Comparison of ENCODE assay signal across 9 cellular contexts in the genomic region with DNA sequence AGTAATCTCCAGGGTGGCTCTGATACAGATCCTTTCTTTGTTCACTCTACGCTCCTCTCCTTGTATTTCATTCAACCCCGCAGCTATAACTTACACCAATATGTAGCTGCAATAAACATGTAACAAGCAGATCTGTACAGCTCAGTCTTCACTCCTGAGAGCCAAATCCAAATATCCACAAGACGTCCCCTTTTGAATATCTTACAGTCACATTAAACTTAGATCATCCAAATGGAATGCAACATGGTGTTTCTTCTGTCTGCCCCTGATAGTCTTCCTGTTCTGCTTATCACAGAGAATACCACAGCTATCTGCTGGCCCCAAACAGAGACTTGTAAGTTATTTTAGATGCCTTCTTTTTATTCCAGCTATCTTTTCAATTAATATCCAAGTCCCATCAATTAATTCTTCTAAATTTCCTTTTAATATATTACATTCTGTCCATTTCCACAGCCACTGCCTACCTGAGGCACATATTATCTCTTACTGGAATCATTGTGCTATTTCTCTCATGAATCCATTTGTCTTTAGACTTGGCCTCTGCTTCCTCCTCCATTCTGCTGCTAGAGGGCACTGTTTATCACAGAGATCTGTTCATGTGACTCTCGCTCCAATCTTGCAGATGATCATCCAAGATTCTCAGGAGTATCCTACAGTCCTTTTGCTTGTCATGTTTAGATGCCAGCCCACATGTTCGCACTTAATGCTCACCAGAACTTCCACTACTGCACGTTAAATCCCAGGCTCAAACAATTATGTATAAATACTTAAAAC.
DNase-seq lines count a peak whose midpoint lies in the region; ATAC-seq and TF ChIP-seq lines count a peak whose summit lies in the region.
"Had no signal": no experiment of that assay in that cellular context is flagged by ENCODE, and none has a peak within 500 bp of the region (broad histone marks: within the 10 kb centered on the region; RNA-seq: fewer than 3 reads in every experiment).

No MANE protein-coding gene starts in this region.

- ATAC-seq in heart right ventricle (no peak), Right ventricle myocardium inferior (no peak), left ventricle myocardium superior (no peak)

- H3K27ac ChIP-seq in heart right ventricle, result no peak overlapping the region

- DNase-seq in heart right ventricle, result no peak
- no peak for DNase-seq in Right ventricle myocardium inferior (ENCODE audit: missing footprints)
- DNase-seq in NCI-H774 (lab: John Stamatoyannopoulos, UW), result peak; percentile 12
- peak; percentile 31 for DNase-seq in fibroblast of pulmonary artery (ENCODE audit: low read depth)
- no peak for DNase-seq in NOMO-1 (lab: John Stamatoyannopoulos, UW; ENCODE audit: unreplicated experiment in 2 of 2)
- no peak for DNase-seq in activated effector memory CD4-positive, alpha-beta T cell treated with anti-CD3 and anti-CD28 coated beads, Interleukin-2, amount 50 U/mL, for 16 hours
- DNase-seq in left ventricle myocardium superior, result no peak
- DNase-seq in DMS114 treated with DMSO at 0.1 percent for 48 hours (lab: John Stamatoyannopoulos, UW; ENCODE audit: unreplicated experiment), result no peak
- DNase-seq: activated CD4-positive, alpha-beta memory T cell treated with anti-CD3 and anti-CD28 coated beads for 36 hours had no signal

- intact Hi-C loops in heart right ventricle (cut with DNase I) (no loop called here), Right ventricle myocardium inferior (cut with DNase I) (no loop called here), left ventricle myocardium superior (cut with micrococcal nuclease) (no loop called here)

- H3K4me3 ChIP-seq in heart right ventricle, result no peak overlapping the region
- H3K4me3 ChIP-seq in fibroblast of pulmonary artery (replicated peaks; ENCODE audit: low read depth, low read length), result no peak overlapping the region

- H3K4me1 ChIP-seq in heart right ventricle, result peaks cover 0 to 16% (median 0%) of the 10 kb centered on the region in 9 donors

- no peaks in the 10 kb centered on the region for H3K36me3 ChIP-seq in heart right ventricle

- WGBS in heart right ventricle, 2 donors, result 49 to 51% methylated on average over 6 of the region's 6 CpGs

- no peaks in the 10 kb centered on the region for H3K27me3 ChIP-seq in heart right ventricle

- TF ChIP-seq CTCF in heart right ventricle (IDR thresholded peaks at IDR 0.05), result peak in 7 of 9 donors; percentile 20 to 48 (median 32)
- TF ChIP-seq CTCF in fibroblast of pulmonary artery (IDR thresholded peaks at IDR 0.05; ENCODE audit: low read length, missing control alignments), result peak; percentile 35

- H3K9me3 ChIP-seq in heart right ventricle, result no peaks in the 10 kb centered on the region

Comparison
In these comparisons a context has a peak if more than half of its experiments do, and no peak if none do; other contexts are left out.
1. DNase-seq: peak in NCI-H774 (single experiment) and fibroblast of pulmonary artery (single experiment); none in heart right ventricle (0 of 2), Right ventricle myocardium inferior (single experiment), NOMO-1 (0 of 2), activated effector memory CD4-positive, alpha-beta T cell treated with anti-CD3 and anti-CD28 coated beads, Interleukin-2, amount 50 U/mL, for 16 hours (single experiment), left ventricle myocardium superior (single experiment) and DMS114 treated with DMSO at 0.1 percent for 48 hours (single experiment).